36 cellular contexts compared by ENCODE assay signal in the genomic region with DNA sequence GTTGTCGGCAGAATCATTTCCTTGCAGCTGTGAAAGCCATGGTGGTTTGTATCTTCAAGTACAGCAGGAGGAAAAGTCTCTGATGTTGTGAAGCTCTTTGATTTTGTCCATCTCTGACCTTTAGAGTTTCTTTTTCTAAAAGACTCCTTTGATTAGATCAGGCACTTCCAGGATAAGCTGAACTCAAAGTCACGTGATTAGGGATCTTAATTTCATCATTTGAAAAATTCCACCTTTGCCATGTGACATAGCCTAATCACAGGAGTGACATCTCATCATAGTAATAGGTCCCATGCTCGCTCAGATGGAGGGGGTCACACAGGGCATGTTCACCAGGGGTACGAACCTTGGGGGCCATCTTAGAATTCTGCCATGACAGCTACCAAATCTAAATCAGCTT.
DNase-seq lines count a peak whose midpoint lies in the region; ATAC-seq, FAIRE-seq and TF ChIP-seq lines count a peak whose summit lies in the region.
"Had no signal": no experiment of that assay in that cellular context is flagged by ENCODE, and none has a peak within 500 bp of the region (broad histone marks: within the 10 kb centered on the region; RNA-seq: fewer than 3 reads in every experiment).

No MANE protein-coding gene starts in this region.

- CTCF ChIA-PET in HepG2 (lab: Yijun Ruan, JAX; ENCODE audit: low intra/inter-chr PET ratio, low total read pairs) = no interaction called here
- CTCF ChIA-PET in A549 (lab: Yijun Ruan, JAX) = no interaction called here
- CTCF ChIA-PET in IMR-90 (lab: Yijun Ruan, JAX) = no interaction called here
- CTCF ChIA-PET in K562 (lab: Yijun Ruan, JAX; ENCODE audit: low intra/inter-chr PET ratio) = no interaction called here

- H3K4me1 ChIP-seq in HepG2 (ENCODE audit: insufficient read depth, low read length) (no peaks in the 10 kb centered on the region), right lobe of liver (no peaks in the 10 kb centered on the region), A549 (no peaks in the 10 kb centered on the region), IMR-90 (ENCODE audit: control insufficient read depth, insufficient read depth, low read length) (no peaks in the 10 kb centered on the region), K562 (replicated peaks in 1 of 2; ENCODE audit: control insufficient read depth in 2 of 2, insufficient read depth in 2 of 2, low read length in 2 of 2) (no peaks in the 10 kb centered on the region)
- H3K4me1 ChIP-seq: BE2C had no signal

- FAIRE-seq in HepG2 (lab: Jason Lieb, UNC) = no peak
- FAIRE-seq in A549 (lab: Jason Lieb, UNC) = no peak
- FAIRE-seq in K562 (lab: Jason Lieb, UNC) = no peak
- FAIRE-seq: A204.1, D721Med had no signal

- H3K56ac ChIP-seq in IMR-90 (ENCODE audit: extremely low read depth, insufficient read depth, low read length) = no peak overlapping the region

- no peaks in the 10 kb centered on the region for H3K4me1 Mint-ChIP-seq in progenitor cell of endocrine pancreas (ENCODE audit: low read depth)
- H3K4me1 Mint-ChIP-seq: B cell; CD14-positive monocyte; CD4-positive, alpha-beta memory T cell; CD4-positive, CD25-positive, alpha-beta regulatory T cell; CD8-positive, alpha-beta memory T cell had no signal

- H3K23ac ChIP-seq in IMR-90 (ENCODE audit: low read depth, low read length) = no peak overlapping the region

- no peak overlapping the region for H4K91ac ChIP-seq in IMR-90 (ENCODE audit: insufficient read depth, low read depth, low read length)

- H3K9me3 ChIP-seq in HepG2 (ENCODE audit: low read length) = peaks cover 66% of the 10 kb centered on the region
- no peaks in the 10 kb centered on the region for H3K9me3 ChIP-seq in right lobe of liver
- no peaks in the 10 kb centered on the region for H3K9me3 ChIP-seq in A549
- peaks cover 21% of the 10 kb centered on the region for H3K9me3 ChIP-seq in IMR-90 (ENCODE audit: control insufficient read depth, insufficient read depth, low read length)
- H3K9me3 ChIP-seq in K562 (replicated peaks; ENCODE audit: control insufficient read depth, insufficient read depth, low read depth, low read length) = no peaks in the 10 kb centered on the region
- H3K9me3 ChIP-seq: BE2C, Caco-2 had no signal

- TF ChIP-seq EP300 in HepG2 (IDR thresholded peaks at IDR 0.05; ENCODE audit: low read depth in 2 of 2, low read length in 2 of 2) (no peak), HepG2 (CRISPR knock-in tag; IDR thresholded peaks at IDR 0.05; ENCODE audit: borderline replicate concordance) (no peak), A549 (IDR thresholded peaks at IDR 0.05) (no peak), K562 (IDR thresholded peaks at IDR 0.05; ENCODE audit: low read length) (no peak)

- no peak for ATAC-seq in HepG2
- ATAC-seq in right lobe of liver = no peak
- ATAC-seq in A549 = no peak
- no peak for ATAC-seq in IMR-90 (ENCODE audit: low read depth)
- no peak for ATAC-seq in K562
- ATAC-seq in left cardiac atrium = no peak
- ATAC-seq: CD8-positive, alpha-beta T cell had no signal

- H2AK5ac ChIP-seq in IMR-90 (ENCODE audit: low read depth, low read length) = no peak overlapping the region

- TF ChIP-seq CTCF in HepG2 (CRISPR knock-in tag; IDR thresholded peaks at IDR 0.05) (no peak), right lobe of liver (IDR thresholded peaks at IDR 0.05) (no peak), A549 (IDR thresholded peaks at IDR 0.05) (no peak), IMR-90 (conservative IDR thresholded peaks at IDR 0.05; ENCODE audit: low read depth, low read length) (no peak), K562 (IDR thresholded peaks at IDR 0.05 in 2 of 3, conservative IDR thresholded peaks at IDR 0.05 in 1 of 3; ENCODE audit: insufficient read depth in 2 of 3, low read depth in 1 of 3, low read length in 3 of 3) (no peak), progenitor cell of endocrine pancreas (IDR thresholded peaks at IDR 0.05; ENCODE audit: unreplicated experiment) (no peak)

- POLR2A ChIA-PET in HepG2 (lab: Yijun Ruan, JAX) = no interaction called here
- POLR2A ChIA-PET in A549 (lab: Yijun Ruan, JAX) = no interaction called here
- POLR2A ChIA-PET in IMR-90 (lab: Charles Lee; ENCODE audit: unreplicated experiment) = no interaction called here
- POLR2A ChIA-PET in K562 (lab: Yijun Ruan, JAX) = no interaction called here

- WGBS in HepG2 (ENCODE audit: low lambda C conversion rate) = 5% methylated on average over 4 of the region's 4 CpGs
- 28% methylated on average over 3 of the region's 4 CpGs for WGBS in right lobe of liver (ENCODE audit: insufficient coverage, low coverage, low lambda C conversion rate, missing lambda C conversion rate)
- 11% methylated on average over 4 of the region's 4 CpGs for WGBS in A549 (ENCODE audit: missing lambda C conversion rate)
- 33% methylated on average over 1 of the region's 4 CpGs; no CpG with 5 or more reads in 1 of the 2 experiments for WGBS in IMR-90 (ENCODE audit: extremely low coverage in 2 of 2, insufficient read length in 1 of 2), 2 experiments
- 0% methylated on average over 4 of the region's 4 CpGs for WGBS in K562 (ENCODE audit: insufficient coverage, low coverage, missing lambda C conversion rate)

- no peaks in the 10 kb centered on the region for H3K9me3 Mint-ChIP-seq in progenitor cell of endocrine pancreas (ENCODE audit: low read depth)

- DNase-seq in HepG2 (ENCODE audit: low spot score) = no peak
- no peak for DNase-seq in right lobe of liver
- no peak for DNase-seq in A549 (ENCODE audit: low read depth in 1 of 2, low spot score in 1 of 2)
- no peak for DNase-seq in IMR-90
- DNase-seq in K562 (ENCODE audit: extremely low read depth in 1 of 4, low spot score in 3 of 4) = no peak
- DNase-seq in stimulated activated naive CD4-positive, alpha-beta T cell (lab: John Stamatoyannopoulos, UW) = no peak
- DNase-seq in left cardiac atrium = no peak
- no peak for DNase-seq in progenitor cell of endocrine pancreas (ENCODE audit: low spot score, unreplicated experiment)
- DNase-seq: 8988T; ACHN; AML-193; BE2C; C1 segment of cervical spinal cord; Caco-2; Calu3; CD4-positive, alpha-beta memory T cell; CD4-positive, alpha-beta T cell; CD4-positive, CD25-positive, alpha-beta regulatory T cell; CD8-positive, alpha-beta memory T cell; CD8-positive, alpha-beta T cell; COR-L47; DMS 273 treated with DMSO at 0.1 percent for 48 hours; DMS153; DMS53; DMS79; DMS79 treated with DMSO at 0.1 percent for 48 hours; DND-41; EL had no signal

- no peak overlapping the region for H2BK120ac ChIP-seq in IMR-90 (ENCODE audit: low read depth, low read length)

- no peak overlapping the region for H4K5ac ChIP-seq in IMR-90 (ENCODE audit: low read depth, low read length)

- BruUV-seq in HepG2 (replicated peaks; lab: Mats Ljungman, UMichigan) (no TSS peak), IMR-90 (replicated peaks; lab: Mats Ljungman, UMichigan) (no TSS peak), K562 (replicated peaks; lab: Mats Ljungman, UMichigan) (no TSS peak)

- H2AFZ ChIP-seq in HepG2 (ENCODE audit: low read length) (no peak overlapping the region), IMR-90 (replicated peaks; ENCODE audit: low read length, poor library complexity) (no peak overlapping the region), K562 (ENCODE audit: low read depth, low read length) (no peak overlapping the region)

- H3K27ac ChIP-seq in HepG2 (ENCODE audit: extremely low read length, insufficient read depth, low read length) (no peak overlapping the region), right lobe of liver (no peak overlapping the region), A549 (no peak overlapping the region), IMR-90 (ENCODE audit: insufficient read depth, low read length) (no peak overlapping the region), K562 (ENCODE audit: extremely low read depth, low read depth, low read length) (no peak overlapping the region)
- H3K27ac ChIP-seq: 22Rv1; BLaER1; BLaER1 treated with 17β-estradiol and CSF1 and Interleukin-3, amounts not matched to agents 10 nM and 100 nM; C4-2B had no signal

- dilution Hi-C loops in IMR-90 (cut with HindIII; ENCODE audit: low sequenced_read_pairs, unreplicated experiment) = no loop called here

- TF ChIP-seq RAD21 in HepG2 (CRISPR knock-in tag; IDR thresholded peaks at IDR 0.05) (no peak), A549 (conservative IDR thresholded peaks at IDR 0.05 in 1 of 2, IDR thresholded peaks at IDR 0.05 in 1 of 2) (no peak), IMR-90 (IDR thresholded peaks at IDR 0.05; ENCODE audit: low read length) (no peak), K562 (CRISPR knock-in tag; conservative IDR thresholded peaks at IDR 0.05 in 1 of 2, IDR thresholded peaks at IDR 0.05 in 1 of 2) (no peak)

- no peaks in the 10 kb centered on the region for H3K36me3 Mint-ChIP-seq in progenitor cell of endocrine pancreas (ENCODE audit: insufficient read depth)
- H3K36me3 Mint-ChIP-seq: CD14-positive monocyte; CD4-positive, alpha-beta memory T cell; CD4-positive, CD25-positive, alpha-beta regulatory T cell; CD8-positive, alpha-beta memory T cell; CD8-positive, alpha-beta T cell had no signal

- no peak overlapping the region for H3K9ac ChIP-seq in HepG2 (ENCODE audit: insufficient read depth, low read depth, low read length)
- no peak overlapping the region for H3K9ac ChIP-seq in IMR-90 (ENCODE audit: low read depth, low read length)
- no peak overlapping the region for H3K9ac ChIP-seq in K562 (ENCODE audit: insufficient read depth in 1 of 2, low read depth in 2 of 2, low read length in 2 of 2)
- H3K9ac ChIP-seq: BLaER1; BLaER1 treated with 17β-estradiol and CSF1 and Interleukin-3, amounts not matched to agents 10 nM and 100 nM had no signal

- no peak overlapping the region for H2BK20ac ChIP-seq in IMR-90 (ENCODE audit: low read depth, low read length)

- no peak for TF ChIP-seq POLR2A in HepG2 (IDR thresholded peaks at IDR 0.05; ENCODE audit: insufficient read depth in 1 of 2, low read depth in 2 of 2, low read length in 2 of 2)
- no peak for TF ChIP-seq POLR2A in right lobe of liver (IDR thresholded peaks at IDR 0.05)
- TF ChIP-seq POLR2A in A549 (IDR thresholded peaks at IDR 0.05; ENCODE audit: low read length) = no peak
- TF ChIP-seq POLR2A in IMR-90 (IDR thresholded peaks at IDR 0.05; ENCODE audit: low read depth, low read length) = no peak
- no peak for TF ChIP-seq POLR2A in K562 (conservative IDR thresholded peaks at IDR 0.05)

- no peaks in the 10 kb centered on the region for H3K79me1 ChIP-seq in IMR-90 (ENCODE audit: low read depth in 1 of 2, low read length in 2 of 2)

- H3K4me2 ChIP-seq in HepG2 (ENCODE audit: low read depth, low read length) = no peak overlapping the region
- H3K4me2 ChIP-seq in A549 = no peak overlapping the region
- H3K4me2 ChIP-seq in IMR-90 (ENCODE audit: low read depth, low read length) = no peak overlapping the region
- H3K4me2 ChIP-seq in K562 (ENCODE audit: insufficient read depth, low read length) = no peak overlapping the region
- H3K4me2 ChIP-seq: BLaER1; BLaER1 treated with 17β-estradiol and CSF1 and Interleukin-3, amounts not matched to agents 10 nM and 100 nM had no signal

- H3K79me2 ChIP-seq in HepG2 (ENCODE audit: insufficient read depth, low read length) (no peaks in the 10 kb centered on the region), K562 (ENCODE audit: control insufficient read depth, insufficient read depth, low read length) (no peaks in the 10 kb centered on the region)

- peaks cover 16% of the 10 kb centered on the region for H3K27me3 Mint-ChIP-seq in progenitor cell of endocrine pancreas
- H3K27me3 Mint-ChIP-seq: B cell; CD4-positive, alpha-beta T cell; CD4-positive, CD25-positive, alpha-beta regulatory T cell; CD8-positive, alpha-beta memory T cell had no signal

- no peak overlapping the region for H3K18ac ChIP-seq in IMR-90 (ENCODE audit: low read depth, low read length)

- H3K14ac ChIP-seq in IMR-90 (replicated peaks; ENCODE audit: low read depth, low read length) = no peak overlapping the region

- no peak overlapping the region for H2BK15ac ChIP-seq in IMR-90 (ENCODE audit: low read depth, low read length)

- no peaks in the 10 kb centered on the region for H3K27me3 ChIP-seq in HepG2 (ENCODE audit: control insufficient read depth in 1 of 2, insufficient read depth in 2 of 2, low read length in 2 of 2)
- no peaks in the 10 kb centered on the region for H3K27me3 ChIP-seq in right lobe of liver
- H3K27me3 ChIP-seq in IMR-90 (ENCODE audit: control insufficient read depth, insufficient read depth, low read length) = no peaks in the 10 kb centered on the region
- peaks cover 2 to 5% of the 10 kb centered on the region in 2 experiments; a peak in 1 of 5 replicates for H3K27me3 ChIP-seq in K562 (ENCODE audit: control insufficient read depth in 2 of 2, insufficient read depth in 2 of 2, low read length in 2 of 2)
- H3K27me3 ChIP-seq: BE2C; BLaER1; BLaER1 treated with 17β-estradiol and CSF1 and Interleukin-3, amounts not matched to agents 10 nM and 100 nM had no signal

- H2BK5ac ChIP-seq in IMR-90 (ENCODE audit: low read depth, low read length, poor library complexity, severe bottlenecking) = no peak overlapping the region

- in situ Hi-C loops in HepG2 (cut with HindIII; ENCODE audit: extremely low pct_ligation_motif_present, low pct_unique_long_range_greater_than_20kb) = no loop called here
- in situ Hi-C loops in IMR-90 (cut with MboI; ENCODE audit: low sequenced_read_pairs) = no loop called here
- in situ Hi-C loops in K562 (cut with MboI) = no loop called here

- intact Hi-C loops in HepG2 (cut with micrococcal nuclease; ENCODE audit: unreplicated experiment) = no loop called here
- intact Hi-C loops in right lobe of liver (cut with DNase I) = no loop called here
- intact Hi-C loops in IMR-90 (cut with micrococcal nuclease) = no loop called here
- intact Hi-C loops in K562 (cut with micrococcal nuclease) = no loop called here
- intact Hi-C loops in left cardiac atrium (cut with DNase I) = no loop called here

- no peak overlapping the region for H2AK9ac ChIP-seq in IMR-90 (replicated peaks; ENCODE audit: low read depth, low read length, poor library complexity)

- H3K4me3 Mint-ChIP-seq in progenitor cell of endocrine pancreas (ENCODE audit: low read depth) = no peak overlapping the region
- H3K4me3 Mint-ChIP-seq: B cell; CD14-positive monocyte; CD4-positive, alpha-beta memory T cell; CD4-positive, alpha-beta T cell; CD4-positive, CD25-positive, alpha-beta regulatory T cell; CD8-positive, alpha-beta memory T cell; CD8-positive, alpha-beta T cell had no signal

- no peak overlapping the region for H4K8ac ChIP-seq in IMR-90 (ENCODE audit: low read depth in 2 of 2, low read length in 2 of 2)

- H3K4me3 ChIP-seq in HepG2 (replicated peaks in 1 of 3; ENCODE audit: insufficient read depth in 1 of 3, low read depth in 2 of 3, low read length in 3 of 3) (no peak overlapping the region), right lobe of liver (no peak overlapping the region), A549 (no peak overlapping the region), IMR-90 (ENCODE audit: insufficient read depth, low read depth, low read length) (no peak overlapping the region), K562 (no peak overlapping the region)
- H3K4me3 ChIP-seq: BLaER1; BLaER1 treated with 17β-estradiol and CSF1 and Interleukin-3, amounts not matched to agents 10 nM and 100 nM had no signal

- no peak overlapping the region for H3K4ac ChIP-seq in IMR-90 (ENCODE audit: low read depth, low read length)

- H3K27ac Mint-ChIP-seq in progenitor cell of endocrine pancreas = no peak overlapping the region
- H3K27ac Mint-ChIP-seq: B cell; CD14-positive monocyte; CD4-positive, alpha-beta memory T cell; CD4-positive, alpha-beta T cell; CD4-positive, CD25-positive, alpha-beta regulatory T cell; CD8-positive, alpha-beta memory T cell; CD8-positive, alpha-beta T cell had no signal

- H4K20me1 ChIP-seq in HepG2 (ENCODE audit: insufficient read depth, low read length) (no peaks in the 10 kb centered on the region), IMR-90 (ENCODE audit: insufficient read depth, low read length) (no peaks in the 10 kb centered on the region), K562 (replicated peaks; ENCODE audit: control insufficient read depth, insufficient read depth, low read length) (no peaks in the 10 kb centered on the region)
- H4K20me1 ChIP-seq: BLaER1; BLaER1 treated with 17β-estradiol and CSF1 and Interleukin-3, amounts not matched to agents 10 nM and 100 nM had no signal

- H3K36me3 ChIP-seq in HepG2 (replicated peaks in 1 of 2; ENCODE audit: control insufficient read depth in 1 of 2, insufficient read depth in 2 of 2, low read length in 2 of 2) (no peaks in the 10 kb centered on the region), right lobe of liver (no peaks in the 10 kb centered on the region), IMR-90 (ENCODE audit: control insufficient read depth, insufficient read depth, low read length) (no peaks in the 10 kb centered on the region), K562 (ENCODE audit: control insufficient read depth, insufficient read depth, low read length) (no peaks in the 10 kb centered on the region)
- H3K36me3 ChIP-seq: BE2C; BLaER1; BLaER1 treated with 17β-estradiol and CSF1 and Interleukin-3, amounts not matched to agents 10 nM and 100 nM had no signal

- H3K9me1 ChIP-seq in IMR-90 (ENCODE audit: insufficient read depth, low read length) = no peaks in the 10 kb centered on the region
- no peaks in the 10 kb centered on the region for H3K9me1 ChIP-seq in K562 (ENCODE audit: control insufficient read depth, insufficient read depth, low read length)
